ENCODE assay signal across 17 cellular contexts in the genomic region with DNA sequence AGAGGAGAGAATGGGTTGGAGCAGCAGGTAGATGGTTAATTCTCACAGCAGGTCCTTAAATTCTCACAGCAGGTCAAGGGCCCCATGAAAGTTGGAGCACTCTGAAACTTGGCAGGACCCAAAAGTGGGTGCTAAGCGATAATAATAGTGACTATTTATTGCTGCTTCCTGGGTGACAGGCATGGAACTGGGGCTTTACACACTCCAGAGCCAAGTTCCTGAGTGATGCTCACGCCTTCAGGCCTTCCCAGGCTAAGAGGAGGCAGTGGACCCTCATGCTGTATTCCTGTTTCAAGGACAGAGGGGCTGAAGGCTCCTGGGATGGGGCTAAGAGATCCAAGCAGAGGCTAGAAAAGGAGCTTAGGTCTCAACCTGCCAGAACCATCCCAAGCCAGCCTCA.
DNase-seq lines count a peak whose midpoint lies in the region; ATAC-seq and TF ChIP-seq lines count a peak whose summit lies in the region.
"Had no signal": no experiment of that assay in that cellular context is flagged by ENCODE, and none has a peak within 500 bp of the region (broad histone marks: within the 10 kb centered on the region; RNA-seq: fewer than 3 reads in every experiment).

No MANE protein-coding gene starts in this region.

- no peaks in the 10 kb centered on the region for H3K36me3 ChIP-seq in heart left ventricle
- no peaks in the 10 kb centered on the region for H3K36me3 ChIP-seq in right atrium auricular region
- H3K36me3 ChIP-seq: BLaER1 treated with 17β-estradiol and CSF1 and Interleukin-3, amounts not matched to agents 10 nM and 100 nM had no signal

- WGBS in heart left ventricle, 4 donors, result 40 to 63% (median 59%) methylated on average over 2 of the region's 2 CpGs

- no peak for TF ChIP-seq POLR2A in heart left ventricle (IDR thresholded peaks at IDR 0.05)

- H3K27me3 ChIP-seq in heart left ventricle (no peaks in the 10 kb centered on the region), right atrium auricular region (no peaks in the 10 kb centered on the region)
- H3K27me3 ChIP-seq: BLaER1 treated with 17β-estradiol and CSF1 and Interleukin-3, amounts not matched to agents 10 nM and 100 nM had no signal

- H3K27ac ChIP-seq in heart left ventricle, result no peak overlapping the region
- H3K27ac ChIP-seq in right atrium auricular region, result no peak overlapping the region
- H3K27ac ChIP-seq: 22Rv1; A549; BLaER1 treated with 17β-estradiol and CSF1 and Interleukin-3, amounts not matched to agents 10 nM and 100 nM; C4-2B had no signal

- ATAC-seq in heart left ventricle, result peak; percentile 38 to 67 (median 56)
- peak; percentile 48 for ATAC-seq in left ventricle myocardium superior
- ATAC-seq in Right ventricle myocardium superior (ENCODE audit: poor library complexity), result no peak
- ATAC-seq: A549; CD8-positive, alpha-beta T cell had no signal

- H3K4me3 ChIP-seq in heart left ventricle (no peak overlapping the region), right atrium auricular region (no peak overlapping the region)
- H3K4me3 ChIP-seq: A549; BLaER1 treated with 17β-estradiol and CSF1 and Interleukin-3, amounts not matched to agents 10 nM and 100 nM had no signal

- TF ChIP-seq CTCF in heart left ventricle (IDR thresholded peaks at IDR 0.05) (no peak), right atrium auricular region (IDR thresholded peaks at IDR 0.05) (no peak)

- intact Hi-C loops in heart left ventricle (cut with DNase I) (no loop called here), left ventricle myocardium superior (cut with micrococcal nuclease) (no loop called here), Right ventricle myocardium superior (cut with DNase I) (no loop called here)

- H3K4me1 ChIP-seq in heart left ventricle (peaks cover 0 to 18% (median 5%) of the 10 kb centered on the region in 12 donors), right atrium auricular region (no peaks in the 10 kb centered on the region)
- H3K4me1 ChIP-seq: A549; BLaER1 treated with 17β-estradiol and CSF1 and Interleukin-3, amounts not matched to agents 10 nM and 100 nM; Caco-2 had no signal

- no peaks in the 10 kb centered on the region for H3K9me3 ChIP-seq in heart left ventricle
- no peaks in the 10 kb centered on the region for H3K9me3 ChIP-seq in right atrium auricular region
- H3K9me3 ChIP-seq: A549, Caco-2 had no signal

- DNase-seq in NCI-H748 (lab: John Stamatoyannopoulos, UW; ENCODE audit: unreplicated experiment) (peak; percentile 82), NCI-H748 treated with DMSO at 0.1 percent for 48 hours (lab: John Stamatoyannopoulos, UW) (no peak), heart left ventricle (no peak), right atrium auricular region (ENCODE audit: low spot score) (no peak), left ventricle myocardium superior (no peak), Right ventricle myocardium superior (no peak)
- DNase-seq in stimulated activated CD4-positive, alpha-beta T cell treated with anti-CD3 and anti-CD28 coated beads, Interleukin-12 subunit alpha, Interleukin-12 subunit beta, amount 100 ng/mL, for 4 hours, result no peak
- DNase-seq: AML-193; Caco-2; Calu3; CD4-positive, alpha-beta T cell; CD8-positive, alpha-beta T cell; GF-D8 had no signal
